Comparison of ENCODE assay signal across 13 cellular contexts in genomic region chr20:41507851-41508250, GRCh38.
"Had no signal": no experiment of that assay in that cellular context is flagged by ENCODE, and none has a peak within 500 bp of the region (broad histone marks: within the 10 kb centered on the region; RNA-seq: fewer than 3 reads in every experiment).

No MANE protein-coding gene starts in this region.

- H3K4me3 Mint-ChIP-seq: activated CD4-positive, alpha-beta T cell treated with anti-CD3 and anti-CD28 coated beads, Interleukin-2, amount 10 ng/mL, durations not matched to agents 7 days and 5 days; immature natural killer cell; T-helper 1 cell treated with Interleukin-12 subunit alpha and Interleukin-12 subunit beta and Interleukin-4 antibody, amounts not matched to agents 30 μg/mL and 1 μg/mL, for 36 hours had no signal

- H3K27me3 Mint-ChIP-seq: activated CD4-positive, alpha-beta T cell treated with anti-CD3 and anti-CD28 coated beads, Interleukin-2, amount 10 ng/mL, durations not matched to agents 7 days and 5 days had no signal

- DNase-seq: activated CD4-positive, alpha-beta T cell treated with anti-CD3 and anti-CD28 coated beads, Interleukin-2, amount 10 ng/mL, durations not matched to agents 7 days and 5 days; activated CD4-positive, CD25-positive, alpha-beta regulatory T cell; activated effector memory CD4-positive, alpha-beta T cell treated with Interleukin-2 at 50 U/mL for 16 hours; activated T-cell treated with anti-CD3 and anti-CD28 coated beads for 4 hours; immature natural killer cell; stimulated activated CD4-positive, alpha-beta T cell treated with anti-CD3 and anti-CD28 coated beads, Interleukin-15, amount 100 ng/mL, for 24 hours; stimulated activated CD4-positive, alpha-beta T cell treated with anti-CD3 and anti-CD28 coated beads, Interleukin-4, amount 100 ng/mL, for 4 hours; tibial artery had no signal

- H3K27ac Mint-ChIP-seq: activated CD4-positive, alpha-beta T cell treated with anti-CD3 and anti-CD28 coated beads, Interleukin-2, amount 10 ng/mL, durations not matched to agents 7 days and 5 days; T-helper 1 cell treated with Interleukin-12 subunit alpha and Interleukin-12 subunit beta and Interleukin-4 antibody, amounts not matched to agents 30 μg/mL and 1 μg/mL, for 36 hours had no signal

- ATAC-seq: activated naive CD4-positive, alpha-beta T cell treated with anti-CD3 and anti-CD28 coated beads, Interleukin-2, amount 50 U/mL, for 72 hours; SK-N-SH treated with all-trans-retinoic acid at 6 μM for 48 hours had no signal

- H3K4me3 ChIP-seq: dorsolateral prefrontal cortex, esophagus muscularis mucosa, tibial artery had no signal

- H3K9me3 Mint-ChIP-seq: T-helper 1 cell treated with Interleukin-12 subunit alpha and Interleukin-12 subunit beta and Interleukin-4 antibody, amounts not matched to agents 30 μg/mL and 1 μg/mL, for 36 hours had no signal

- H3K27me3 ChIP-seq: dorsolateral prefrontal cortex, esophagus muscularis mucosa, tibial artery had no signal
